In the genomic region with DNA sequence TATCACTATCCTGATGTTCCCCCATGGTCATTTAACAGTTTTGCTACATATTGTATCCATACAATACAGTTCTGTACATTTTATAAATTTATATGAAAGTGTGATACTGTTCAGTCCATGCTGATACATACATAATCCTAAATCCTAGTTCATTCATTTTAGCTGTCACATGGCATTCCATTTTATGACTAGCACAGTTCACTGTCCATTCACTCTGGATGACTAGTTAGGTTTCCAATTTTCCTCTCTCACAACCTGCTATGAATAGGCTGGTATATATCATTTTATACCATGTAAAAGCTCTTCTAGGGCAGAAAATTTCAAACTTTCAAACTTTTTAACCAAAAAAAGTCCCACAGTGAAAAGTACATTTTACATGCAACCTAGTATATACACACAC, we compare ENCODE assay signal across 18 cellular contexts. TPM values are rescaled to one million over a fixed set of nuclear protein-coding genes. Genes with fewer than 3 reads are reported as not detected.
DNase-seq lines count a peak whose midpoint lies in the region; ATAC-seq and TF ChIP-seq lines count a peak whose summit lies in the region.
"Had no signal": no experiment of that assay in that cellular context is flagged by ENCODE, and none has a peak within 500 bp of the region (broad histone marks: within the 10 kb centered on the region; RNA-seq: fewer than 3 reads in every experiment).

No MANE protein-coding gene starts in this region.

- POLR2A ChIA-PET in activated CD4-positive, alpha-beta T cell treated with anti-CD3 and anti-CD28 coated beads, Interleukin-2, amount 10 ng/mL, durations not matched to agents 7 days and 5 days (lab: Charles Lee) = no interaction called here

- CTCF ChIA-PET in activated CD4-positive, alpha-beta T cell treated with anti-CD3 and anti-CD28 coated beads, Interleukin-2, amount 10 ng/mL, durations not matched to agents 7 days and 5 days (lab: Charles Lee) = no interaction called here

- intact Hi-C loops in activated CD4-positive, alpha-beta T cell treated with anti-CD3 and anti-CD28 coated beads, Interleukin-2, amount 10 ng/mL, durations not matched to agents 24 days and 14 days (cut with micrococcal nuclease) = loop anchor here (10.0 kb wide), 1 partner anchor 210 kb away; no protein-coding TSS in a partner anchor
- intact Hi-C loops in activated T-helper 2 cell treated with anti-CD3 and anti-CD28 coated beads, Interferon-gamma antibody, Interleukin-2, Interleukin-4, amounts not matched to agents 10 μg/mL and 5 μg/mL and 100 μg/mL, durations not matched to agents 14 hours and 24 hours and 36 hours (cut with micrococcal nuclease) = no loop called here
- intact Hi-C loops in natural killer cell (cut with micrococcal nuclease) = no loop called here

- TF ChIP-seq CTCF in natural killer cell (IDR thresholded peaks at IDR 0.05) (no peak), GM20000 (IDR thresholded peaks at IDR 0.05; ENCODE audit: extremely low read depth, missing control alignments) (no peak)

- H3K9me3 Mint-ChIP-seq in activated CD4-positive, alpha-beta T cell treated with anti-CD3 and anti-CD28 coated beads, Interleukin-2, amount 10 ng/mL, durations not matched to agents 24 days and 14 days = no peaks in the 10 kb centered on the region
- no peaks in the 10 kb centered on the region for H3K9me3 Mint-ChIP-seq in activated CD4-positive, alpha-beta T cell treated with anti-CD3 and anti-CD28 coated beads, Interleukin-2, amount 10 ng/mL, durations not matched to agents 7 days and 5 days
- H3K9me3 Mint-ChIP-seq in activated T-helper 2 cell treated with anti-CD3 and anti-CD28 coated beads, Interferon-gamma antibody, Interleukin-2, Interleukin-4, amounts not matched to agents 10 μg/mL and 5 μg/mL and 100 μg/mL, durations not matched to agents 14 hours and 24 hours and 36 hours = no peaks in the 10 kb centered on the region
- no peaks in the 10 kb centered on the region for H3K9me3 Mint-ChIP-seq in natural killer cell
- H3K9me3 Mint-ChIP-seq: activated naive CD8-positive, alpha-beta T cell treated with anti-CD3 and anti-CD28 coated beads, Interleukin-2, amount 10 ng/mL, durations not matched to agents 7 days and 5 days; dendritic cell treated with granulocyte-macrophage colony-stimulating factor and Interleukin-4, amounts not matched to agents 40 ng/mL and 50 ng/mL, for 4 days; HFFc6 had no signal

- no peak for DNase-seq in activated CD4-positive, alpha-beta T cell treated with anti-CD3 and anti-CD28 coated beads, Interleukin-2, amount 10 ng/mL, durations not matched to agents 24 days and 14 days
- no peak for DNase-seq in activated CD4-positive, alpha-beta T cell treated with anti-CD3 and anti-CD28 coated beads, Interleukin-2, amount 10 ng/mL, durations not matched to agents 7 days and 5 days
- DNase-seq in ELR (ENCODE audit: low read depth) = peak; percentile 53
- DNase-seq in activated T-helper 2 cell treated with anti-CD3 and anti-CD28 coated beads, Interferon-gamma antibody, Interleukin-2, Interleukin-4, amounts not matched to agents 10 μg/mL and 5 μg/mL and 100 μg/mL, durations not matched to agents 14 hours and 24 hours and 36 hours (ENCODE audit: low spot score) = no peak
- DNase-seq in natural killer cell = no peak
- DNase-seq in GM20000 (ENCODE audit: low spot score) = no peak
- DNase-seq: activated naive CD8-positive, alpha-beta T cell treated with anti-CD3 and anti-CD28 coated beads, Interleukin-2, amount 10 ng/mL, durations not matched to agents 7 days and 5 days; brain microvascular endothelial cell; DMS53; kidney; mesenchymal stem cell; NCI-H187 treated with DMSO at 0.1 percent for 48 hours; NCI-H2227 treated with DMSO at 0.1 percent for 48 hours; stimulated activated CD4-positive, alpha-beta T cell treated with anti-CD3 and anti-CD28 coated beads, Interleukin-2, amount 100 ng/mL, for 48 hours had no signal

- H3K27ac Mint-ChIP-seq in activated CD4-positive, alpha-beta T cell treated with anti-CD3 and anti-CD28 coated beads, Interleukin-2, amount 10 ng/mL, durations not matched to agents 24 days and 14 days = peak overlapping the region; percentile 68
- no peak overlapping the region for H3K27ac Mint-ChIP-seq in activated CD4-positive, alpha-beta T cell treated with anti-CD3 and anti-CD28 coated beads, Interleukin-2, amount 10 ng/mL, durations not matched to agents 7 days and 5 days
- peak overlapping the region; percentile 85 for H3K27ac Mint-ChIP-seq in activated T-helper 2 cell treated with anti-CD3 and anti-CD28 coated beads, Interferon-gamma antibody, Interleukin-2, Interleukin-4, amounts not matched to agents 10 μg/mL and 5 μg/mL and 100 μg/mL, durations not matched to agents 14 hours and 24 hours and 36 hours
- peak overlapping the region; percentile 22 to 71 for H3K27ac Mint-ChIP-seq in natural killer cell
- H3K27ac Mint-ChIP-seq: activated naive CD8-positive, alpha-beta T cell treated with anti-CD3 and anti-CD28 coated beads, Interleukin-2, amount 10 ng/mL, durations not matched to agents 7 days and 5 days; dendritic cell treated with granulocyte-macrophage colony-stimulating factor and Interleukin-4, amounts not matched to agents 40 ng/mL and 50 ng/mL, for 4 days; HFFc6 had no signal

- no peaks in the 10 kb centered on the region for H3K27me3 Mint-ChIP-seq in activated CD4-positive, alpha-beta T cell treated with anti-CD3 and anti-CD28 coated beads, Interleukin-2, amount 10 ng/mL, durations not matched to agents 24 days and 14 days
- H3K27me3 Mint-ChIP-seq in activated CD4-positive, alpha-beta T cell treated with anti-CD3 and anti-CD28 coated beads, Interleukin-2, amount 10 ng/mL, durations not matched to agents 7 days and 5 days = no peaks in the 10 kb centered on the region
- H3K27me3 Mint-ChIP-seq in activated T-helper 2 cell treated with anti-CD3 and anti-CD28 coated beads, Interferon-gamma antibody, Interleukin-2, Interleukin-4, amounts not matched to agents 10 μg/mL and 5 μg/mL and 100 μg/mL, durations not matched to agents 14 hours and 24 hours and 36 hours (ENCODE audit: low read depth) = no peaks in the 10 kb centered on the region
- no peaks in the 10 kb centered on the region for H3K27me3 Mint-ChIP-seq in natural killer cell (ENCODE audit: low read depth in 2 of 2)
- H3K27me3 Mint-ChIP-seq: activated naive CD8-positive, alpha-beta T cell treated with anti-CD3 and anti-CD28 coated beads, Interleukin-2, amount 10 ng/mL, durations not matched to agents 7 days and 5 days; dendritic cell treated with granulocyte-macrophage colony-stimulating factor and Interleukin-4, amounts not matched to agents 40 ng/mL and 50 ng/mL, for 4 days had no signal

- no peak for ATAC-seq in natural killer cell
- no peak for ATAC-seq in HG03432 (IDR thresholded peaks at IDR 0.05; ENCODE audit: unreplicated experiment)
- no peak for ATAC-seq in GM21367 (IDR thresholded peaks at IDR 0.05; ENCODE audit: unreplicated experiment)

- peak overlapping the region; percentile 22 for H3K4me3 Mint-ChIP-seq in activated CD4-positive, alpha-beta T cell treated with anti-CD3 and anti-CD28 coated beads, Interleukin-2, amount 10 ng/mL, durations not matched to agents 24 days and 14 days
- H3K4me3 Mint-ChIP-seq in activated CD4-positive, alpha-beta T cell treated with anti-CD3 and anti-CD28 coated beads, Interleukin-2, amount 10 ng/mL, durations not matched to agents 7 days and 5 days = no peak overlapping the region
- peak overlapping the region; percentile 34 for H3K4me3 Mint-ChIP-seq in activated T-helper 2 cell treated with anti-CD3 and anti-CD28 coated beads, Interferon-gamma antibody, Interleukin-2, Interleukin-4, amounts not matched to agents 10 μg/mL and 5 μg/mL and 100 μg/mL, durations not matched to agents 14 hours and 24 hours and 36 hours (ENCODE audit: low read depth)
- H3K4me3 Mint-ChIP-seq in natural killer cell = no peak overlapping the region
- H3K4me3 Mint-ChIP-seq: activated naive CD8-positive, alpha-beta T cell treated with anti-CD3 and anti-CD28 coated beads, Interleukin-2, amount 10 ng/mL, durations not matched to agents 7 days and 5 days; dendritic cell treated with granulocyte-macrophage colony-stimulating factor and Interleukin-4, amounts not matched to agents 40 ng/mL and 50 ng/mL, for 4 days; HFFc6 had no signal

- H3K36me3 Mint-ChIP-seq in activated CD4-positive, alpha-beta T cell treated with anti-CD3 and anti-CD28 coated beads, Interleukin-2, amount 10 ng/mL, durations not matched to agents 24 days and 14 days (ENCODE audit: low read depth) = peaks cover 63% of the 10 kb centered on the region
- peaks cover 38% of the 10 kb centered on the region for H3K36me3 Mint-ChIP-seq in activated CD4-positive, alpha-beta T cell treated with anti-CD3 and anti-CD28 coated beads, Interleukin-2, amount 10 ng/mL, durations not matched to agents 7 days and 5 days (ENCODE audit: low read depth)
- H3K36me3 Mint-ChIP-seq in activated T-helper 2 cell treated with anti-CD3 and anti-CD28 coated beads, Interferon-gamma antibody, Interleukin-2, Interleukin-4, amounts not matched to agents 10 μg/mL and 5 μg/mL and 100 μg/mL, durations not matched to agents 14 hours and 24 hours and 36 hours (ENCODE audit: low read depth) = peaks cover 75% of the 10 kb centered on the region
- no peaks in the 10 kb centered on the region for H3K36me3 Mint-ChIP-seq in natural killer cell

- peaks cover 77% of the 10 kb centered on the region for H3K4me1 Mint-ChIP-seq in activated CD4-positive, alpha-beta T cell treated with anti-CD3 and anti-CD28 coated beads, Interleukin-2, amount 10 ng/mL, durations not matched to agents 24 days and 14 days
- H3K4me1 Mint-ChIP-seq in activated CD4-positive, alpha-beta T cell treated with anti-CD3 and anti-CD28 coated beads, Interleukin-2, amount 10 ng/mL, durations not matched to agents 7 days and 5 days = peaks cover 81% of the 10 kb centered on the region
- peaks cover 87% of the 10 kb centered on the region for H3K4me1 Mint-ChIP-seq in activated T-helper 2 cell treated with anti-CD3 and anti-CD28 coated beads, Interferon-gamma antibody, Interleukin-2, Interleukin-4, amounts not matched to agents 10 μg/mL and 5 μg/mL and 100 μg/mL, durations not matched to agents 14 hours and 24 hours and 36 hours (ENCODE audit: low read depth)
- peaks cover 69 to 77% of the 10 kb centered on the region in 2 donors for H3K4me1 Mint-ChIP-seq in natural killer cell

RNA-seq across cellular contexts. Expression of gene SMAD2, which starts 15.2 kb away (rescaled TPM):
- total RNA-seq in activated CD4-positive, alpha-beta T cell treated with anti-CD3 and anti-CD28 coated beads, Interleukin-2, amount 10 ng/mL, durations not matched to agents 24 days and 14 days = 388 and 406 TPM in 2 replicates
- total RNA-seq in activated CD4-positive, alpha-beta T cell treated with anti-CD3 and anti-CD28 coated beads, Interleukin-2, amount 10 ng/mL, durations not matched to agents 7 days and 5 days = 100 to 1,000 TPM; 141 to 158 TPM
- total RNA-seq in activated T-helper 2 cell treated with anti-CD3 and anti-CD28 coated beads, Interferon-gamma antibody, Interleukin-2, Interleukin-4, amounts not matched to agents 10 μg/mL and 5 μg/mL and 100 μg/mL, durations not matched to agents 14 hours and 24 hours and 36 hours = 353 and 358 TPM in 2 replicates
- total RNA-seq in natural killer cell = 100 to 1,000 TPM; 138 to 160 (median 148) TPM

Comparison
In these comparisons a context has a peak if more than half of its experiments do, and no peak if none do; other contexts are left out.
1. H3K4me3 Mint-ChIP-seq: peak in activated CD4-positive, alpha-beta T cell treated with anti-CD3 and anti-CD28 coated beads, Interleukin-2, amount 10 ng/mL, durations not matched to agents 24 days and 14 days (single experiment) and activated T-helper 2 cell treated with anti-CD3 and anti-CD28 coated beads, Interferon-gamma antibody, Interleukin-2, Interleukin-4, amounts not matched to agents 10 μg/mL and 5 μg/mL and 100 μg/mL, durations not matched to agents 14 hours and 24 hours and 36 hours (single experiment); none in activated CD4-positive, alpha-beta T cell treated with anti-CD3 and anti-CD28 coated beads, Interleukin-2, amount 10 ng/mL, durations not matched to agents 7 days and 5 days (single experiment) and natural killer cell (single experiment).